ENCODE assay signal across 1 cellular context in genomic region chr1:9942939-9943807, GRCh38.
TF ChIP-seq lines count a peak whose summit lies in the region.

LZIC (minus strand) TSS chr1:9943391; CDS start chr1:9936619, 6,772 bp downstream.
NMNAT1 (plus strand) TSS chr1:9943475; CDS start chr1:9972074, 28,599 bp downstream.

TF ChIP-seq in HEK293, 187 proteins besides CTCF, POLR2A, EP300 and RAD21 (continued from another document):
- TF ChIP-seq ZNF155 (tag by site-specific recombination; IDR thresholded peaks at IDR 0.05) (no peak), ZNF19 (tag by site-specific recombination; IDR thresholded peaks at IDR 0.05; ENCODE audit: low read depth) (no peak), ZNF426 (tag by site-specific recombination; IDR thresholded peaks at IDR 0.05) (no peak), ZNF37A (tag by site-specific recombination; IDR thresholded peaks at IDR 0.05) (no peak), ZNF776 (tag by site-specific recombination; IDR thresholded peaks at IDR 0.05; ENCODE audit: borderline replicate concordance) (no peak), ZSCAN4 (tag by site-specific recombination; IDR thresholded peaks at IDR 0.05) (peak; percentile 68), ZNF701 (tag by site-specific recombination; IDR thresholded peaks at IDR 0.05) (no peak), ZNF394 (tag by site-specific recombination; IDR thresholded peaks at IDR 0.05; ENCODE audit: borderline replicate concordance) (peak; percentile 63; the same call in 1 of the 2 replicates), ZNF560 (tag by site-specific recombination; IDR thresholded peaks at IDR 0.05; ENCODE audit: borderline replicate concordance) (no peak), ZNF132 (tag by site-specific recombination; IDR thresholded peaks at IDR 0.05; ENCODE audit: borderline replicate concordance) (no peak), ZSCAN30 (tag by site-specific recombination; IDR thresholded peaks at IDR 0.05) (peak; percentile 98), ZBTB44 (tag by site-specific recombination; IDR thresholded peaks at IDR 0.05) (0 out of 2 replicates have a peak, but pooled peaks have one; percentile 14), ZNF223 (tag by site-specific recombination; IDR thresholded peaks at IDR 0.05) (0 out of 2 replicates have a peak, but pooled peaks have one; percentile 31), ZBTB11 (tag by site-specific recombination; conservative IDR thresholded peaks at IDR 0.05; ENCODE audit: low read depth) (peak; percentile 99), ZNF16 (tag by site-specific recombination; IDR thresholded peaks at IDR 0.05; ENCODE audit: low read depth) (no peak), ZNF658 (tag by site-specific recombination; IDR thresholded peaks at IDR 0.05) (no peak), ZNF624 (tag by site-specific recombination; IDR thresholded peaks at IDR 0.05) (no peak), ZBTB21 (tag by site-specific recombination; IDR thresholded peaks at IDR 0.05) (peak; percentile 51; the same call in 1 of the 2 replicates), PBX3 (CRISPR knock-in tag; IDR thresholded peaks at IDR 0.05) (no peak), ZNF266 (tag by site-specific recombination; IDR thresholded peaks at IDR 0.05; ENCODE audit: low read depth) (no peak), ZIC2 (tag by site-specific recombination; IDR thresholded peaks at IDR 0.05) (peak; percentile 58), BCL11B (tag by site-specific recombination; IDR thresholded peaks at IDR 0.05; ENCODE audit: low read depth) (peak; percentile 96), ZNF777 (tag by site-specific recombination; IDR thresholded peaks at IDR 0.05; ENCODE audit: borderline replicate concordance) (no peak), GLI4 (tag by site-specific recombination; IDR thresholded peaks at IDR 0.05) (peak; percentile 91; the same call in 1 of the 2 replicates), OVOL3 (tag by site-specific recombination; IDR thresholded peaks at IDR 0.05) (peak; percentile 33; the same call in 1 of the 2 replicates), YY2 (tag by site-specific recombination; IDR thresholded peaks at IDR 0.05) (peak; percentile 81), ZNF202 (tag by site-specific recombination; IDR thresholded peaks at IDR 0.05; ENCODE audit: borderline replicate concordance) (no peak), ZNF169 (tag by site-specific recombination; IDR thresholded peaks at IDR 0.05) (no peak), SCRT2 (tag by site-specific recombination; IDR thresholded peaks at IDR 0.05) (no peak; the same call in 1 of the 2 replicates), ZNF585B (tag by site-specific recombination; IDR thresholded peaks at IDR 0.05) (no peak), ZNF335 (tag by site-specific recombination; conservative IDR thresholded peaks at IDR 0.05) (peak; percentile 96), ZNF248 (tag by site-specific recombination; IDR thresholded peaks at IDR 0.05) (no peak), PRDM1 (tag by site-specific recombination; IDR thresholded peaks at IDR 0.05) (no peak), RBAK (tag by site-specific recombination; IDR thresholded peaks at IDR 0.05) (no peak)
- TF ChIP-seq, protein P1, sequence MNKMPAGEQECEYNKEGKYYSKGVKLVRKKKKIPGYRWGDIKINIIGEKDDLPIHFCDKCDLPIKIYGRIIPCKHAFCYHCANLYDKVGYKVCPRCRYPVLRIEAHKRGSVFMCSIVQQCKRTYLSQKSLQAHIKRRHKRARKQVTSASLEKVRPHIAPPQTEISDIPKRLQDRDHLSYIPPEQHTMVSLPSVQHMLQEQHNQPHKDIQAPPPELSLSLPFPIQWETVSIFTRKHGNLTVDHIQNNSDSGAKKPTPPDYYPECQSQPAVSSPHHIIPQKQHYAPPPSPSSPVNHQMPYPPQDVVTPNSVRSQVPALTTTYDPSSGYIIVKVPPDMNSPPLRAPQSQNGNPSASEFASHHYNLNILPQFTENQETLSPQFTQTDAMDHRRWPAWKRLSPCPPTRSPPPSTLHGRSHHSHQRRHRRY (tag by site-specific recombination; IDR thresholded peaks at IDR 0.05) = no peak
- TF ChIP-seq, protein P2, sequence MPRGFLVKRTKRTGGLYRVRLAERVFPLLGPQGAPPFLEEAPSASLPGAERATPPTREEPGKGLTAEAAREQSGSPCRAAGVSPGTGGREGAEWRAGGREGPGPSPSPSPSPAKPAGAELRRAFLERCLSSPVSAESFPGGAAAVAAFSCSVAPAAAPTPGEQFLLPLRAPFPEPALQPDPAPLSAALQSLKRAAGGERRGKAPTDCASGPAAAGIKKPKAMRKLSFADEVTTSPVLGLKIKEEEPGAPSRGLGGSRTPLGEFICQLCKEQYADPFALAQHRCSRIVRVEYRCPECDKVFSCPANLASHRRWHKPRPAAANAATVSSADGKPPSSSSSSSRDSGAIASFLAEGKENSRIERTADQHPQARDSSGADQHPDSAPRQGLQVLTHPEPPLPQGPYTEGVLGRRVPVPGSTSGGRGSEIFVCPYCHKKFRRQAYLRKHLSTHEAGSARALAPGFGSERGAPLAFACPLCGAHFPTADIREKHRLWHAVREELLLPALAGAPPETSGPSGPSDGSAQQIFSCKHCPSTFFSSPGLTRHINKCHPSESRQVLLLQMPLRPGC (tag by site-specific recombination; IDR thresholded peaks at IDR 0.05) = peak; percentile 86
- TF ChIP-seq, protein P3, sequence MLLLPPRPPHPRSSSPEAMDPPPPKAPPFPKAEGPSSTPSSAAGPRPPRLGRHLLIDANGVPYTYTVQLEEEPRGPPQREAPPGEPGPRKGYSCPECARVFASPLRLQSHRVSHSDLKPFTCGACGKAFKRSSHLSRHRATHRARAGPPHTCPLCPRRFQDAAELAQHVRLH (tag by site-specific recombination; IDR thresholded peaks at IDR 0.05) = peak; percentile 92
- TF ChIP-seq, protein P4, sequence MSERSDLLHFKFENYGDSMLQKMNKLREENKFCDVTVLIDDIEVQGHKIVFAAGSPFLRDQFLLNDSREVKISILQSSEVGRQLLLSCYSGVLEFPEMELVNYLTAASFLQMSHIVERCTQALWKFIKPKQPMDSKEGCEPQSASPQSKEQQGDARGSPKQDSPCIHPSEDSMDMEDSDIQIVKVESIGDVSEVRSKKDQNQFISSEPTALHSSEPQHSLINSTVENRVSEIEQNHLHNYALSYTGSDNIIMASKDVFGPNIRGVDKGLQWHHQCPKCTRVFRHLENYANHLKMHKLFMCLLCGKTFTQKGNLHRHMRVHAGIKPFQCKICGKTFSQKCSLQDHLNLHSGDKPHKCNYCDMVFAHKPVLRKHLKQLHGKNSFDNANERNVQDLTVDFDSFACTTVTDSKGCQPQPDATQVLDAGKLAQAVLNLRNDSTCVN (tag by site-specific recombination; optimal IDR thresholded peaks at IDR 0.05) = peak; percentile 53
- TF ChIP-seq, protein P5, sequence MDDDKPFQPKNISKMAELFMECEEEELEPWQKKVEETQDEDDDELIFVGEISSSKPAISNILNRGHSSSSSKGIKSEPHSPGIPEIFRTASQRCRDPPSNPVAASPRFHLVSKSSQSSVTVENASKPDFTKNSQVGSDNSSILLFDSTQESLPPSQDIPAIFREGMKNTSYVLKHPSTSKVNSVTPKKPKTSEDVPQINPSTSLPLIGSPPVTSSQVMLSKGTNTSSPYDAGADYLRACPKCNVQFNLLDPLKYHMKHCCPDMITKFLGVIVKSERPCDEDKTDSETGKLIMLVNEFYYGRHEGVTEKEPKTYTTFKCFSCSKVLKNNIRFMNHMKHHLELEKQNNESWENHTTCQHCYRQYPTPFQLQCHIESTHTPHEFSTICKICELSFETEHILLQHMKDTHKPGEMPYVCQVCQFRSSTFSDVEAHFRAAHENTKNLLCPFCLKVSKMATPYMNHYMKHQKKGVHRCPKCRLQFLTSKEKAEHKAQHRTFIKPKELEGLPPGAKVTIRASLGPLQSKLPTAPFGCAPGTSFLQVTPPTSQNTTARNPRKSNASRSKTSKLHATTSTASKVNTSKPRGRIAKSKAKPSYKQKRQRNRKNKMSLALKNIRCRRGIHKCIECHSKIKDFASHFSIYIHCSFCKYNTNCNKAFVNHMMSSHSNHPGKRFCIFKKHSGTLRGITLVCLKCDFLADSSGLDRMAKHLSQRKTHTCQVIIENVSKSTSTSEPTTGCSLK (tag by site-specific recombination; IDR thresholded peaks at IDR 0.05) = no peak
- TF ChIP-seq, protein P6, sequence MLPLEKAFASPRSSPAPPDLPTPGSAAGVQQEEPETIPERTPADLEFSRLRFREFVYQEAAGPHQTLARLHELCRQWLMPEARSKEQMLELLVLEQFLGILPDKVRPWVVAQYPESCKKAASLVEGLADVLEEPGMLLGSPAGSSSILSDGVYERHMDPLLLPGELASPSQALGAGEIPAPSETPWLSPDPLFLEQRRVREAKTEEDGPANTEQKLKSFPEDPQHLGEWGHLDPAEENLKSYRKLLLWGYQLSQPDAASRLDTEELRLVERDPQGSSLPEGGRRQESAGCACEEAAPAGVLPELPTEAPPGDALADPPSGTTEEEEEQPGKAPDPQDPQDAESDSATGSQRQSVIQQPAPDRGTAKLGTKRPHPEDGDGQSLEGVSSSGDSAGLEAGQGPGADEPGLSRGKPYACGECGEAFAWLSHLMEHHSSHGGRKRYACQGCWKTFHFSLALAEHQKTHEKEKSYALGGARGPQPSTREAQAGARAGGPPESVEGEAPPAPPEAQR (tag by site-specific recombination; IDR thresholded peaks at IDR 0.05) = peak; percentile 85
